Comparison of ENCODE assay signal across 8 cellular contexts in genomic region chr3:189148090-189148507, GRCh38. TPM values are rescaled to one million over a fixed set of nuclear protein-coding genes. Genes with fewer than 3 reads are reported as not detected.
DNase-seq lines count a peak whose midpoint lies in the region; ATAC-seq, FAIRE-seq and TF ChIP-seq lines count a peak whose summit lies in the region.

No MANE protein-coding gene starts in this region.

- CTCF ChIA-PET in AG04449 (lab: Yijun Ruan, JAX): interaction anchor here (0.5 to 2.4 kb wide), 19 partner anchors 10 to 1408 kb away, joined by 3 to 30 read pairs (median 3); no protein-coding TSS in a partner anchor

- no peaks in the 10 kb centered on the region for H3K4me1 ChIP-seq in lung (ENCODE audit: control insufficient read depth in 2 of 2, insufficient read depth in 2 of 2, low read length in 2 of 2)

- H3K9me3 ChIP-seq in lung (ENCODE audit: control insufficient read depth in 2 of 2, insufficient read depth in 1 of 2, low read length in 1 of 2): no peaks in the 10 kb centered on the region

- H3K36me3 ChIP-seq in lung (ENCODE audit: control insufficient read depth in 2 of 2, insufficient read depth in 2 of 2, low read length in 2 of 2): no peaks in the 10 kb centered on the region

- no peak overlapping the region for H3K27ac ChIP-seq in lung (ENCODE audit: low read depth in 1 of 2, low read length in 1 of 2)

- peak; percentile 68 for TF ChIP-seq CTCF in AG04449 (IDR thresholded peaks at IDR 0.05; ENCODE audit: insufficient read depth, low read length, missing control alignments)
- TF ChIP-seq CTCF in lung (IDR thresholded peaks at IDR 0.05; ENCODE audit: control extremely low read depth, extremely low read depth): peak; percentile 76

- FAIRE-seq in GM18507 (lab: Jason Lieb, UNC): peak; percentile 87

- WGBS in lung, 2 donors: 33% methylated on average over 6 of the region's 6 CpGs

- DNase-seq in AG04449 (ENCODE audit: low read depth, low spot score): no peak
- DNase-seq in GM18507 (ENCODE audit: extremely low spot score, insufficient read length, low read depth): peak; percentile 30
- DNase-seq in NCI-H460 (ENCODE audit: extremely low read depth, low read depth): peak; percentile 60
- peak; percentile 64 to 70 for DNase-seq in activated CD4-positive, alpha-beta T cell treated with anti-CD3 and anti-CD28 coated beads, Interleukin-2, amount 50 U/mL, for 4 hours
- peak; percentile 68 for DNase-seq in ecto neural progenitor cell (ENCODE audit: low spot score)
- peak; percentile 51 for DNase-seq in lung (ENCODE audit: low spot score)
- peak; percentile 28 for DNase-seq in stimulated activated CD8-positive, alpha-beta memory T cell treated with anti-CD3 and anti-CD28 coated beads, Interleukin-12 subunit alpha, Interleukin-12 subunit beta, amount 100 ng/mL, for 24 hours (ENCODE audit: extremely low read depth)

- ATAC-seq in HG03108 (IDR thresholded peaks at IDR 0.05; ENCODE audit: unreplicated experiment) (peak; percentile 85), lung (ENCODE audit: insufficient read depth, low FRiP score) (peak; percentile 82)

- H3K27me3 ChIP-seq in lung (ENCODE audit: control insufficient read depth, insufficient read depth): no peaks in the 10 kb centered on the region

- POLR2A ChIA-PET in AG04449 (lab: Yijun Ruan, JAX): no interaction called here

- H3K4me3 ChIP-seq in AG04449 (ENCODE audit: low read depth, low read length) (no peak overlapping the region), lung (no peak overlapping the region)

RNA-seq across cellular contexts. Expression of gene TPRG1, which starts 23.7 kb away (rescaled TPM):
- 2.7 and 4.8 TPM in 2 replicates for total RNA-seq in NCI-H460 (2014; rRNA removed; shearing (Covaris generic))
- polyA plus RNA-seq in NCI-H460 (2014; cell fraction: nucleus; rRNA removed): 1.3 and 2.2 TPM in 2 replicates
- 10 to 100 TPM; 10.5 to 13.8 TPM for total RNA-seq in lung
- polyA plus RNA-seq in lung: 1 to 10 TPM; 3.7 to 8.3 TPM
